Comparison of ENCODE assay signal across 8 cellular contexts in genomic region chr1:103525607-103526507, GRCh38. TPM values are rescaled to one million over a fixed set of nuclear protein-coding genes. Genes with fewer than 3 reads are reported as not detected.
A peak's percentile ranks its signal among the peaks of the same experiment; 100 is the strongest.
DNase-seq lines count a peak whose midpoint lies in the region; ATAC-seq and TF ChIP-seq lines count a peak whose summit lies in the region.

TSS of gene RNPC3 (plus strand) at chr1:103525699. CDS start at chr1:103526071, 372 bp downstream.

- H3K36me3 ChIP-seq in heart right ventricle (peaks cover 0 to 31% (median 5%) of the 10 kb centered on the region in 9 donors), upper lobe of left lung (peaks cover 0 to 12% (median 2%) of the 10 kb centered on the region in 4 donors)

- DNase-seq in NCI-H1436 (lab: John Stamatoyannopoulos, UW) (peak; percentile 89), T follicular helper cell (ENCODE audit: low read depth) (peak; percentile 83), heart right ventricle (peak; percentile 90 to 92), posterior cingulate gyrus (peak; percentile 77 to 98 (median 92)), upper lobe of left lung (peak; percentile 85 to 94)

- H3K27ac ChIP-seq in adipose tissue (ENCODE audit: low read depth, low read length) (peak within 1 kb of the TSS; percentile 69), heart right ventricle (peak within 1 kb of the TSS; percentile 84 to 97 (median 95)), upper lobe of left lung (peak within 1 kb of the TSS; percentile 95 to 97 (median 96))

- peak in 3 of 4 donors; percentile 50 to 65 (median 54) for TF ChIP-seq POLR2A in upper lobe of left lung (IDR thresholded peaks at IDR 0.05)

- H3K4me1 ChIP-seq in heart right ventricle: peaks cover 0 to 41% (median 34%) of the 10 kb centered on the region in 9 donors
- peaks cover 30 to 44% (median 36%) of the 10 kb centered on the region in 4 donors for H3K4me1 ChIP-seq in upper lobe of left lung

- 0 to 2% (median 1%) methylated on average over 55 to 57 of the region's 62 CpGs for WGBS in adipose tissue, 3 donors
- 1% methylated on average over 52 of the region's 62 CpGs for WGBS in heart right ventricle, 2 donors
- 0 to 1% methylated on average over 41 to 43 of the region's 62 CpGs for WGBS in upper lobe of left lung, 2 donors

- TF ChIP-seq CTCF in GM12875 (IDR thresholded peaks at IDR 0.05; ENCODE audit: borderline replicate concordance, insufficient read depth, low read depth, low read length) (no peak), heart right ventricle (IDR thresholded peaks at IDR 0.05) (no peak), upper lobe of left lung (IDR thresholded peaks at IDR 0.05) (peak in 2 of 6 experiments; percentile 9 to 15)

- intact Hi-C loops in heart right ventricle (cut with DNase I): no loop called here
- intact Hi-C loops in posterior cingulate gyrus (cut with DNase I): no loop called here

- no peaks in the 10 kb centered on the region for H3K27me3 ChIP-seq in heart right ventricle
- no peaks in the 10 kb centered on the region for H3K27me3 ChIP-seq in upper lobe of left lung

- peak; percentile 83 for ATAC-seq in HG02798 (IDR thresholded peaks at IDR 0.05; ENCODE audit: poor library complexity, unreplicated experiment)
- peak; percentile 90 to 97 (median 94) for ATAC-seq in heart right ventricle
- ATAC-seq in upper lobe of left lung (ENCODE audit: low FRiP score in 2 of 2): peak; percentile 93 to 96

- no peaks in the 10 kb centered on the region for H3K9me3 ChIP-seq in heart right ventricle
- no peaks in the 10 kb centered on the region for H3K9me3 ChIP-seq in upper lobe of left lung

- H3K4me3 ChIP-seq in GM12875 (ENCODE audit: low read depth, low read length) (peak within 1 kb of the TSS; percentile 62), heart right ventricle (peak within 1 kb of the TSS; percentile 81 to 98 (median 88)), upper lobe of left lung (peak within 1 kb of the TSS; percentile 66 to 88 (median 74))

- no peak for TF ChIP-seq EP300 in upper lobe of left lung (IDR thresholded peaks at IDR 0.05)

RNA-seq across cellular contexts. Expression of gene RNPC3, which starts in this region (rescaled TPM):
- polyA plus RNA-seq in adipose tissue (10 to 100 TPM in 2 of 3 donors, 1 to 10 TPM in 1; 7.5 to 18.2 (median 15.7) TPM), heart right ventricle (1 to 10 TPM; 8.0 to 9.1 TPM)
- total RNA-seq in heart right ventricle (10 to 100 TPM; 13.1 to 27.2 (median 22.6) TPM), upper lobe of left lung (100 to 1,000 TPM in 1 of 6 donors, 10 to 100 TPM in 5; 20.4 to 150 (median 48.4) TPM)

Comparison
In these comparisons a context has a peak if more than half of its experiments do, and no peak if none do; other contexts are left out.
1. Peak in every context shown above with its lines: DNase-seq, ATAC-seq, H3K4me3 ChIP-seq and H3K27ac ChIP-seq.